Comparison of ENCODE assay signal across 8 cellular contexts in genomic region chr2:105328281-105329196, GRCh38. TPM values are rescaled to one million over a fixed set of nuclear protein-coding genes. Genes with fewer than 3 reads are reported as not detected.
DNase-seq lines count a peak whose midpoint lies in the region; ATAC-seq and TF ChIP-seq lines count a peak whose summit lies in the region.

No MANE protein-coding gene starts in this region.

- peaks cover 14 to 50% (median 15%) of the 10 kb centered on the region in 3 donors for H3K4me1 ChIP-seq in esophagus squamous epithelium

- H3K4me1 Mint-ChIP-seq in activated CD4-positive, alpha-beta memory T cell treated with anti-CD3 and anti-CD28 coated beads for 36 hours (ENCODE audit: low read depth): peaks cover 44% of the 10 kb centered on the region
- peaks cover 39 to 52% (median 49%) of the 10 kb centered on the region in 3 donors for H3K4me1 Mint-ChIP-seq in naive B cell

- peak overlapping the region; percentile 91 for H3K27ac Mint-ChIP-seq in activated CD4-positive, alpha-beta memory T cell treated with anti-CD3 and anti-CD28 coated beads for 36 hours
- H3K27ac Mint-ChIP-seq in naive B cell: peak overlapping the region; percentile 88 to 98 (median 96)

- CTCF ChIA-PET in activated CD4-positive, alpha-beta memory T cell treated with anti-CD3 and anti-CD28 coated beads for 36 hours (lab: Charles Lee): interaction anchor here (0.6 to 1.5 kb wide), 6 partner anchors 9 to 1254 kb away, joined by 3 to 5 read pairs (median 3); partner anchors contain the start of gene C2orf49

- peak overlapping the region; percentile 81 to 95 (median 94) for H3K27ac ChIP-seq in esophagus squamous epithelium

- peak in 1 of 4 donors; percentile 11 for TF ChIP-seq POLR2A in esophagus squamous epithelium (IDR thresholded peaks at IDR 0.05)

- POLR2A ChIA-PET in activated CD4-positive, alpha-beta memory T cell treated with anti-CD3 and anti-CD28 coated beads for 36 hours (lab: Charles Lee): interaction anchor here (0.6 to 1.9 kb wide), 4 partner anchors 9 to 91 kb away, joined by 3 to 16 read pairs (median 3); partner anchors contain the start of gene C2orf49

- no peaks in the 10 kb centered on the region for H3K27me3 ChIP-seq in esophagus squamous epithelium

- intact Hi-C loops in activated CD4-positive, alpha-beta memory T cell treated with anti-CD3 and anti-CD28 coated beads for 36 hours (cut with micrococcal nuclease): loop anchor here (1.0 to 2.0 kb wide), 2 partner anchors 9 to 42 kb away; partner anchors contain the start of gene C2orf49
- intact Hi-C loops in esophagus squamous epithelium (cut with DNase I): no loop called here

- no peaks in the 10 kb centered on the region for H3K9me3 Mint-ChIP-seq in activated CD4-positive, alpha-beta memory T cell treated with anti-CD3 and anti-CD28 coated beads for 36 hours
- H3K9me3 Mint-ChIP-seq in naive B cell: no peaks in the 10 kb centered on the region

- DNase-seq in activated naive CD4-positive, alpha-beta T cell treated with Interleukin-2 at 50 U/mL for 16 hours: peak; percentile 17
- DNase-seq in activated naive CD4-positive, alpha-beta T cell (lab: John Stamatoyannopoulos, UW): no peak
- DNase-seq in NCI-H1105 treated with DMSO at 0.1 percent for 48 hours (lab: John Stamatoyannopoulos, UW) (peak; percentile 38), esophagus squamous epithelium (lab: John Stamatoyannopoulos, UW) (no peak), naive B cell (peak; percentile 6), ureter (ENCODE audit: low spot score) (peak; percentile 53), KG1 (lab: John Stamatoyannopoulos, UW) (no peak)
- DNase-seq in activated CD4-positive, alpha-beta memory T cell treated with anti-CD3 and anti-CD28 coated beads for 36 hours: peak; percentile 55

- TF ChIP-seq CTCF in esophagus squamous epithelium (IDR thresholded peaks at IDR 0.05): no peak

- peak overlapping the region; percentile 63 to 86 (median 79) for H3K4me3 ChIP-seq in esophagus squamous epithelium

- H3K4me3 Mint-ChIP-seq in activated CD4-positive, alpha-beta memory T cell treated with anti-CD3 and anti-CD28 coated beads for 36 hours: peak overlapping the region; percentile 97
- H3K4me3 Mint-ChIP-seq in naive B cell: peak overlapping the region; percentile 86 to 99 (median 96)

- ATAC-seq in naive B cell (ENCODE audit: low read depth in 2 of 2): no peak

- peaks cover 0 to 12% (median 0%) of the 10 kb centered on the region in 3 donors for H3K36me3 ChIP-seq in esophagus squamous epithelium

- no peaks in the 10 kb centered on the region for H3K27me3 Mint-ChIP-seq in activated CD4-positive, alpha-beta memory T cell treated with anti-CD3 and anti-CD28 coated beads for 36 hours
- H3K27me3 Mint-ChIP-seq in naive B cell: no peaks in the 10 kb centered on the region

- no peaks in the 10 kb centered on the region for H3K9me3 ChIP-seq in esophagus squamous epithelium

- 17 to 25% methylated on average over 8 to 12 of the region's 16 CpGs for WGBS in esophagus squamous epithelium, 2 donors

- H3K36me3 Mint-ChIP-seq in activated CD4-positive, alpha-beta memory T cell treated with anti-CD3 and anti-CD28 coated beads for 36 hours: no peaks in the 10 kb centered on the region
- no peaks in the 10 kb centered on the region for H3K36me3 Mint-ChIP-seq in naive B cell

RNA-seq across cellular contexts. Expression of gene TGFBRAP1, which starts 1.0 kb away (rescaled TPM):
- 10 to 100 TPM; 16.8 to 16.9 TPM for total RNA-seq in activated CD4-positive, alpha-beta memory T cell treated with anti-CD3 and anti-CD28 coated beads for 36 hours
- total RNA-seq in esophagus squamous epithelium (10 to 100 TPM; 11.7 to 24.6 (median 15.6) TPM), ureter (22.9 TPM)
- polyA plus RNA-seq in naive B cell (ENCODE audit: low read depth in 6 of 6): 10 to 100 TPM; 17.2 to 31.2 (median 20.5) TPM

RNA-seq across cellular contexts. Expression of gene C2orf49, which starts 8.8 kb away (rescaled TPM):
- 10 to 100 TPM; 16.9 to 20.2 TPM for total RNA-seq in activated CD4-positive, alpha-beta memory T cell treated with anti-CD3 and anti-CD28 coated beads for 36 hours
- total RNA-seq in esophagus squamous epithelium (10 to 100 TPM in 3 of 4 donors, 1 to 10 TPM in 1; 9.3 to 19.8 (median 12.4) TPM), ureter (17.1 TPM)
- 10 to 100 TPM; 12.0 to 16.3 (median 12.7) TPM for polyA plus RNA-seq in naive B cell (ENCODE audit: low read depth in 6 of 6)

Comparison
In these comparisons a context has a peak if more than half of its experiments do, and no peak if none do; other contexts are left out.
1. DNase-seq: peak in activated naive CD4-positive, alpha-beta T cell treated with Interleukin-2 at 50 U/mL for 16 hours (single experiment), NCI-H1105 treated with DMSO at 0.1 percent for 48 hours (single experiment), activated CD4-positive, alpha-beta memory T cell treated with anti-CD3 and anti-CD28 coated beads for 36 hours (single experiment), naive B cell (single experiment) and ureter (single experiment); none in activated naive CD4-positive, alpha-beta T cell (0 of 4), esophagus squamous epithelium (single experiment) and KG1 (single experiment).